ENCODE assay signal across 8 cellular contexts in the genomic region with DNA sequence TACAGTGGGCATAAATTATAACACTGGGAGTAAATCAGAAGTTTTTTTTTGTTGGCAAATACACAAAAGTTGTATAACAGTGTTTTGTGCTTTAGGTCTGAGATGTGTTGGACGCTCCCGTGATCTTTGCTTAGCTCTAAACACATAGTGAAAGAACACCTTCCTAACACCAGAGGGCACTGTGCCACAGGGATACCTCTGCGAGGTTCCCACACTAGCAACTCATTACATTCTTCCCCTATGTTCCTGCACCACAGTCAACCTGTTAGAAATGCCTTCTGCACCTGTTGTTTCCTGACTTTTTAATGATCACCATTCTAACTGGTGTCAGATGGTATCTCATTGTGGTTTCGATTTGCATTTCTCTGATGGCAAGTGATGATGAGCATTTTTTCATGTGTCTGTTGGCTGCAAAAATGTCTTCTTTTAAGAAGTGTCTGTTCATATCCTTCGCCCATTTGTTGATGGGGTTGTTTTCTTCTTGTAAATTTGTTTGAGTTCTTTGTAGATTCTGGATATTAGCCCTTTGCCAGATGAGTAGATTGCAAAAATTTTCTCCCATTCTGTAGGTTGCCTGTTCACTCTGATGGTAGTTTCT. TPM values are rescaled to one million over a fixed set of nuclear protein-coding genes. Genes with fewer than 3 reads are reported as not detected.
DNase-seq lines count a peak whose midpoint lies in the region; ATAC-seq, FAIRE-seq and TF ChIP-seq lines count a peak whose summit lies in the region.
"Not testable (repeated sequence)": the region's sequence is repeated elsewhere in the genome, so short reads cannot be mapped to it uniquely, and the experiment has no call there.

No MANE protein-coding gene starts in this region.

- intact Hi-C loops in ovary (cut with DNase I) = loop anchor here in 2 of 4 donors (10.0 kb wide), 2 partner anchors 499 to 1029 kb away; partner anchors contain the start of gene RXFP3 (in 1 of the 2)

- TF ChIP-seq POLR2A in GM12892 (IDR thresholded peaks at IDR 0.05; ENCODE audit: low read depth, low read length); ovary (IDR thresholded peaks at IDR 0.05): not testable (repeated sequence)

- H3K4me1 ChIP-seq in ovary (ENCODE audit: insufficient read depth) = not testable (repeated sequence)

- WGBS in ovary, 3 donors = 17 to 28% (median 21%) methylated on average over 5 of the region's 5 CpGs

- not testable (repeated sequence) for H3K36me3 ChIP-seq in ovary

- in situ Hi-C loops in SK-MEL-5 (cut with HindIII; ENCODE audit: low pct_unique_long_range_greater_than_20kb, low sequenced_read_pairs) = not testable (repeated sequence)

- peak; percentile 42 to 59 (median 57) for TF ChIP-seq CTCF in ovary (IDR thresholded peaks at IDR 0.05)

- not testable (repeated sequence) for H3K4me3 ChIP-seq in ovary

- not testable (repeated sequence) for H3K9me3 ChIP-seq in ovary

- not testable (repeated sequence) for TF ChIP-seq EP300 in ovary (IDR thresholded peaks at IDR 0.05)

- DNase-seq in GM12892 (ENCODE audit: insufficient read length) = not testable (repeated sequence)
- peak; percentile 58 for DNase-seq in NCI-H1048 (lab: John Stamatoyannopoulos, UW)
- peak; percentile 91 for DNase-seq in SK-MEL-5 (ENCODE audit: low read depth, low spot score)
- DNase-seq in activated gamma-delta T cell treated with Interleukin-2 at 50 U/mL for 16 hours = peak; percentile 65
- DNase-seq in frontal cortex (ENCODE audit: low spot score in 2 of 2) = peak; percentile 27 to 53
- peak; percentile 52 to 78 (median 53) for DNase-seq in ovary
- peak; percentile 75 for DNase-seq in ureter (ENCODE audit: low spot score)

- peak; percentile 47 for ATAC-seq in HG02759 (IDR thresholded peaks at IDR 0.05; ENCODE audit: unreplicated experiment)

- peak; percentile 80 for FAIRE-seq in GM12892 (lab: Jason Lieb, UNC)
- FAIRE-seq in frontal cortex (lab: Jason Lieb, UNC) = not testable (repeated sequence)

- H3K27ac ChIP-seq in ovary = not testable (repeated sequence)

- not testable (repeated sequence) for H3K27me3 ChIP-seq in ovary

RNA-seq across cellular contexts. Expression of gene TARS1, which starts 4.8 kb away (rescaled TPM):
- 135 TPM for polyA plus RNA-seq in GM12892 (2012; ENCODE audit: missing spikeins)
- 573 and 595 TPM in 2 replicates for total RNA-seq in SK-MEL-5 (2014; rRNA removed; shearing (Covaris generic))
- polyA plus RNA-seq in SK-MEL-5 (2015; cell fraction: cytosol; rRNA removed) = 343 and 445 TPM in 2 replicates
- 266 and 402 TPM in 2 replicates for polyA plus RNA-seq in SK-MEL-5 (2015; cell fraction: nucleus; rRNA removed)
- total RNA-seq in frontal cortex (119 TPM), ovary (100 to 1,000 TPM in 1 of 7 donors, 10 to 100 TPM in 6; 37.9 to 176 (median 48.9) TPM), ureter (149 TPM)
- polyA plus RNA-seq in ovary = 10 to 100 TPM; 34.1 to 98.0 TPM
